8 cellular contexts compared by ENCODE assay signal in the genomic region with DNA sequence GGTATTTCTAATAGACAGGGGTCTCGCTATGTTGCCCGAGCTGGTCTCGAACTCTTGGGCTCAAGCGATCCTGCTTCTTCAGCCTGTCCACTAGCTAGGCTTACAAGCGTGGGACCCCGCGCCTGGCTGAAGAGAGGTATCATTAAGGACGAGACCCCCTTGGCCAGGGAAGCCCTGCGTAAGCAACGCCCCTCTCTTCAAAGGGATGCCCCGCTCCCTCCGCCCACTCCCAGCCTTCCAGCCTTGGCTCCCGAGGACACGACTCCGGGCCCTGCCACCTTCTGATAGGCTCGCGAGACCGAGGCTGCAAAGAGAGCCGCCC. TPM values are rescaled to one million over a fixed set of nuclear protein-coding genes. Genes with fewer than 3 reads are reported as not detected.
DNase-seq lines count a peak whose midpoint lies in the region; ATAC-seq, FAIRE-seq and TF ChIP-seq lines count a peak whose summit lies in the region.

No MANE protein-coding gene starts in this region.

- intact Hi-C loops in sciatic nerve (cut with DNase I), result loop anchor here (5.0 kb wide), 1 partner anchor 318 kb away; no protein-coding TSS in a partner anchor

- POLR2A ChIA-PET in T-cell (lab: Charles Lee), result interaction anchor here (0.6 to 1.2 kb wide), 7 partner anchors 11 to 95 kb away, joined by 3 to 10 read pairs (median 3); a partner anchor contains a TSS

- no peak for TF ChIP-seq CTCF in AG09309 (IDR thresholded peaks at IDR 0.05; ENCODE audit: control insufficient read depth, insufficient read depth, low read depth, low read length, missing control alignments)
- TF ChIP-seq CTCF in fibroblast of mammary gland (conservative IDR thresholded peaks at IDR 0.05; ENCODE audit: control insufficient read depth, insufficient read depth, low read depth, low read length), result no peak

- FAIRE-seq in GM12892 (lab: Jason Lieb, UNC), result no peak

- peak overlapping the region; percentile 98 to 99 for H3K27ac Mint-ChIP-seq in T-cell

- CTCF ChIA-PET in T-cell (lab: Charles Lee), result interaction anchor here in 1 of 2 donors (0.8 to 1.2 kb wide), 6 partner anchors 12 to 112 kb away, joined by 3 to 5 read pairs (median 4); a partner anchor contains a TSS

- peaks cover 3% of the 10 kb centered on the region for H3K36me3 Mint-ChIP-seq in T-cell

- H3K4me3 ChIP-seq in AG09309 (ENCODE audit: control insufficient read depth, low read depth, low read length) (peak overlapping the region; percentile 88), fibroblast of mammary gland (ENCODE audit: control insufficient read depth, low read depth, low read length) (peak overlapping the region; percentile 96)

- no peaks in the 10 kb centered on the region for H3K27me3 Mint-ChIP-seq in T-cell

- no peak for TF ChIP-seq POLR2A in GM12892 (IDR thresholded peaks at IDR 0.05; ENCODE audit: low read depth, low read length)

- no peaks in the 10 kb centered on the region for H3K9me3 Mint-ChIP-seq in T-cell

- peaks cover 27 to 41% (median 32%) of the 10 kb centered on the region in 3 donors for H3K4me1 Mint-ChIP-seq in T-cell

- ATAC-seq in T-cell (replicated peaks in 1 of 4), result no peak
- ATAC-seq in sciatic nerve, result peak; percentile 96
- no peak for ATAC-seq in HG03442 (IDR thresholded peaks at IDR 0.05; ENCODE audit: unreplicated experiment)

- H3K4me3 Mint-ChIP-seq in T-cell, result peak overlapping the region; percentile 89 to 99 (median 96)

- no peak for DNase-seq in AG09309 (ENCODE audit: low read depth)
- DNase-seq in GM12892 (ENCODE audit: insufficient read length), result peak; percentile 94
- no peak for DNase-seq in T-cell
- DNase-seq in fibroblast of mammary gland (ENCODE audit: low read depth), result no peak
- no peak for DNase-seq in sciatic nerve (ENCODE audit: low spot score)
- no peak for DNase-seq in medulla oblongata (ENCODE audit: extremely low spot score)
- DNase-seq in NCI-H774 (lab: John Stamatoyannopoulos, UW), result no peak

RNA-seq across cellular contexts. Expression of a gene that starts 0.2 kb away (rescaled TPM):
- 3.9 TPM for polyA plus RNA-seq in GM12892 (2012; ENCODE audit: missing spikeins)
- 1 to 10 TPM; 5.4 to 9.1 (median 8.2) TPM for total RNA-seq in T-cell
- 10.0 TPM for total RNA-seq in sciatic nerve

RNA-seq across cellular contexts. Expression of a gene that starts 4.2 kb away (rescaled TPM):
- 21.0 TPM for polyA plus RNA-seq in GM12892 (2012; ENCODE audit: missing spikeins)
- total RNA-seq in T-cell, result 100 to 1,000 TPM in 3 of 5 donors, 10 to 100 TPM in 2; 88.4 to 188 (median 104) TPM
- total RNA-seq in sciatic nerve, result 38.8 TPM

RNA-seq across cellular contexts. Expression of a gene that starts 31.6 kb away (rescaled TPM):
- polyA plus RNA-seq in GM12892 (2012; ENCODE audit: missing spikeins), result 26.6 TPM
- total RNA-seq in T-cell (10 to 100 TPM; 17.0 to 24.8 (median 19.7) TPM), sciatic nerve (12.4 TPM)

RNA-seq across cellular contexts. Expression of a gene that starts 38.3 kb away (rescaled TPM):
- polyA plus RNA-seq in GM12892 (2012; ENCODE audit: missing spikeins), result 2,138 TPM
- 100 to 1,000 TPM in 4 of 5 donors, 10 to 100 TPM in 1; 68.1 to 145 (median 141) TPM for total RNA-seq in T-cell
- total RNA-seq in sciatic nerve, result 144 TPM

RNA-seq across cellular contexts. Expression of a gene that starts 47.7 kb away (rescaled TPM):
- 5.3 TPM for polyA plus RNA-seq in GM12892 (2012; ENCODE audit: missing spikeins)
- total RNA-seq in T-cell, result 1 to 10 TPM; 2.8 to 8.9 (median 8.5) TPM
- 6.7 TPM for total RNA-seq in sciatic nerve
